ENCODE assay signal across 36 cellular contexts in genomic region chr18:52504589-52504988, GRCh38.
"Had no signal": no experiment of that assay in that cellular context is flagged by ENCODE, and none has a peak within 500 bp of the region (broad histone marks: within the 10 kb centered on the region; RNA-seq: fewer than 3 reads in every experiment).

No MANE protein-coding gene starts in this region.

- H3K27me3 Mint-ChIP-seq: activated B cell treated with CpG ODN at 0.5 μM for 24 hours; activated CD4-positive, alpha-beta memory T cell treated with anti-CD3 and anti-CD28 coated beads, Interleukin-2, amount 10 ng/mL, durations not matched to agents 7 days and 5 days; activated CD4-positive, alpha-beta T cell treated with anti-CD3 and anti-CD28 coated beads, Interleukin-2, amount 10 ng/mL, durations not matched to agents 7 days and 5 days; activated CD8-positive, alpha-beta memory T cell treated with anti-CD3 and anti-CD28 coated beads, Interleukin-2, amount 10 ng/mL, durations not matched to agents 7 days and 5 days; activated naive CD4-positive, alpha-beta T cell treated with anti-CD3 and anti-CD28 coated beads, Interleukin-2, amount 10 ng/mL, durations not matched to agents 7 days and 5 days; activated naive CD4-positive, alpha-beta T cell treated with anti-CD3 and anti-CD28 coated beads, Interleukin-2, amount 50 U/mL, for 24 hours; activated naive CD8-positive, alpha-beta T cell; activated naive CD8-positive, alpha-beta T cell treated with anti-CD3 and anti-CD28 coated beads, Interleukin-2, amount 10 ng/mL, durations not matched to agents 7 days and 5 days; activated naive CD8-positive, alpha-beta T cell treated with anti-CD3 and anti-CD28 coated beads, Interleukin-2, amount 50 U/mL, for 24 hours; activated T-cell treated with anti-CD3 and anti-CD28 coated beads, Interleukin-2, amount 50 U/mL, for 24 hours; central memory CD8-positive, alpha-beta T cell had no signal

- H3K36me3 Mint-ChIP-seq: activated CD8-positive, alpha-beta memory T cell treated with anti-CD3 and anti-CD28 coated beads, Interleukin-2, amount 10 ng/mL, durations not matched to agents 7 days and 5 days; activated naive CD4-positive, alpha-beta T cell treated with anti-CD3 and anti-CD28 coated beads, Interleukin-2, amount 10 ng/mL, durations not matched to agents 7 days and 5 days; activated naive CD4-positive, alpha-beta T cell treated with anti-CD3 and anti-CD28 coated beads, Interleukin-2, amount 50 U/mL, for 24 hours; activated naive CD8-positive, alpha-beta T cell; activated naive CD8-positive, alpha-beta T cell treated with anti-CD3 and anti-CD28 coated beads, Interleukin-2, amount 10 ng/mL, durations not matched to agents 7 days and 5 days; brain had no signal

- H3K9me3 Mint-ChIP-seq: activated naive CD4-positive, alpha-beta T cell treated with anti-CD3 and anti-CD28 coated beads, Interleukin-2, amount 10 ng/mL, durations not matched to agents 7 days and 5 days; activated naive CD4-positive, alpha-beta T cell treated with anti-CD3 and anti-CD28 coated beads, Interleukin-2, amount 50 U/mL, for 24 hours; activated naive CD8-positive, alpha-beta T cell treated with anti-CD3 and anti-CD28 coated beads, Interleukin-2, amount 50 U/mL, for 24 hours; brain had no signal

- H3K4me3 ChIP-seq: ascending aorta, cardiac muscle cell had no signal

- FAIRE-seq: bronchial epithelial cell, TTC549 had no signal

- DNase-seq: activated B cell treated with CpG ODN at 0.5 μM for 24 hours; activated CD4-positive, alpha-beta memory T cell treated with anti-CD3 and anti-CD28 coated beads, Interleukin-2, amount 10 ng/mL, durations not matched to agents 7 days and 5 days; activated CD4-positive, alpha-beta T cell treated with anti-CD3 and anti-CD28 coated beads for 4 hours; activated CD4-positive, alpha-beta T cell treated with anti-CD3 and anti-CD28 coated beads, Interleukin-2, amount 10 ng/mL, durations not matched to agents 7 days and 5 days; activated CD4-positive, alpha-beta T cell treated with anti-CD3 and anti-CD28 coated beads, Interleukin-2, amount 50 U/mL, for 48 hours; activated CD4-positive, CD25-positive, alpha-beta regulatory T cell treated with anti-CD3 and anti-CD28 coated beads, Interleukin-2, amount 50 U/mL, for 72 hours; activated CD8-positive, alpha-beta memory T cell treated with anti-CD3 and anti-CD28 coated beads for 24 hours; activated CD8-positive, alpha-beta memory T cell treated with anti-CD3 and anti-CD28 coated beads, Interleukin-2, amount 10 ng/mL, durations not matched to agents 7 days and 5 days; activated CD8-positive, alpha-beta memory T cell treated with anti-CD3 and anti-CD28 coated beads, Interleukin-2, amount 50 U/mL, for 48 hours; activated CD8-positive, alpha-beta T cell treated with anti-CD3 and anti-CD28 coated beads, Interleukin-2, amount 10 ng/mL, durations not matched to agents 7 days and 5 days; activated effector memory CD4-positive, alpha-beta T cell treated with Interleukin-2 at 50 U/mL for 16 hours; activated gamma-delta T cell; activated naive CD4-positive, alpha-beta T cell treated with anti-CD3 and anti-CD28 coated beads, Interleukin-2, amount 10 ng/mL, durations not matched to agents 7 days and 5 days; activated naive CD4-positive, alpha-beta T cell treated with Interleukin-2 at 50 U/mL for 16 hours; activated naive CD8-positive, alpha-beta T cell treated with anti-CD3 and anti-CD28 coated beads, Interleukin-2, amount 10 ng/mL, durations not matched to agents 7 days and 5 days; activated naive CD8-positive, alpha-beta T cell treated with anti-CD3 and anti-CD28 coated beads, Interleukin-2, amount 50 U/mL, for 24 hours; activated T-cell treated with anti-CD3 and anti-CD28 coated beads, Interleukin-2, amount 50 U/mL, for 24 hours; activated T-cell treated with anti-CD3 and anti-CD28 coated beads, Interleukin-2, amount 50 U/mL, for 48 hours; amygdala; anterior cingulate cortex; cerebellar nuclear complex; T-helper 1 cell; T-helper 2 cell; T-helper 9 cell; WERI-Rb-1 had no signal

- H3K27me3 ChIP-seq: ascending aorta, cardiac muscle cell had no signal

- ATAC-seq: activated CD8-positive, alpha-beta memory T cell treated with anti-CD3 and anti-CD28 coated beads, Interleukin-2, amount 10 ng/mL, durations not matched to agents 7 days and 5 days; activated CD8-positive, alpha-beta T cell treated with anti-CD3 and anti-CD28 coated beads, Interleukin-2, amount 10 ng/mL, durations not matched to agents 7 days and 5 days; activated naive CD8-positive, alpha-beta T cell treated with anti-CD3 and anti-CD28 coated beads, Interleukin-2, amount 50 U/mL, for 24 hours had no signal

- H3K9me3 ChIP-seq: ascending aorta had no signal

- H3K36me3 ChIP-seq: ascending aorta, cardiac muscle cell, WERI-Rb-1 had no signal

- H3K4me3 Mint-ChIP-seq: activated B cell treated with CpG ODN at 0.5 μM for 24 hours; activated CD4-positive, alpha-beta memory T cell treated with anti-CD3 and anti-CD28 coated beads, Interleukin-2, amount 10 ng/mL, durations not matched to agents 7 days and 5 days; activated CD4-positive, alpha-beta T cell treated with anti-CD3 and anti-CD28 coated beads, Interleukin-2, amount 10 ng/mL, durations not matched to agents 7 days and 5 days; activated CD8-positive, alpha-beta memory T cell treated with anti-CD3 and anti-CD28 coated beads, Interleukin-2, amount 10 ng/mL, durations not matched to agents 7 days and 5 days; activated CD8-positive, alpha-beta T cell treated with anti-CD3 and anti-CD28 coated beads, Interleukin-2, amount 10 ng/mL, durations not matched to agents 7 days and 5 days; activated naive CD4-positive, alpha-beta T cell treated with anti-CD3 and anti-CD28 coated beads, Interleukin-2, amount 10 ng/mL, durations not matched to agents 7 days and 5 days; activated naive CD4-positive, alpha-beta T cell treated with anti-CD3 and anti-CD28 coated beads, Interleukin-2, amount 50 U/mL, for 24 hours; activated naive CD8-positive, alpha-beta T cell; activated naive CD8-positive, alpha-beta T cell treated with anti-CD3 and anti-CD28 coated beads, Interleukin-2, amount 10 ng/mL, durations not matched to agents 7 days and 5 days; activated naive CD8-positive, alpha-beta T cell treated with anti-CD3 and anti-CD28 coated beads, Interleukin-2, amount 50 U/mL, for 24 hours; activated T-cell treated with anti-CD3 and anti-CD28 coated beads, Interleukin-2, amount 50 U/mL, for 24 hours; brain; central memory CD8-positive, alpha-beta T cell; T-helper 1 cell treated with Interleukin-12 subunit alpha and Interleukin-12 subunit beta and Interleukin-4 antibody, amounts not matched to agents 30 μg/mL and 1 μg/mL, for 36 hours; T-helper 2 cell treated with Interferon-gamma antibody and Interleukin-4, amounts not matched to agents 5 μg/mL and 100 μg/mL, for 36 hours had no signal

- H3K27ac ChIP-seq: ascending aorta, cardiac muscle cell, WERI-Rb-1 had no signal

- H3K4me1 ChIP-seq: ascending aorta had no signal

- H3K4me1 Mint-ChIP-seq: activated B cell treated with CpG ODN at 0.5 μM for 24 hours; activated CD4-positive, alpha-beta memory T cell treated with anti-CD3 and anti-CD28 coated beads, Interleukin-2, amount 10 ng/mL, durations not matched to agents 7 days and 5 days; activated CD4-positive, alpha-beta T cell treated with anti-CD3 and anti-CD28 coated beads, Interleukin-2, amount 10 ng/mL, durations not matched to agents 7 days and 5 days; activated CD8-positive, alpha-beta memory T cell treated with anti-CD3 and anti-CD28 coated beads, Interleukin-2, amount 10 ng/mL, durations not matched to agents 7 days and 5 days; activated naive CD4-positive, alpha-beta T cell treated with anti-CD3 and anti-CD28 coated beads, Interleukin-2, amount 10 ng/mL, durations not matched to agents 7 days and 5 days; activated naive CD4-positive, alpha-beta T cell treated with anti-CD3 and anti-CD28 coated beads, Interleukin-2, amount 50 U/mL, for 24 hours; activated naive CD8-positive, alpha-beta T cell treated with anti-CD3 and anti-CD28 coated beads, Interleukin-2, amount 10 ng/mL, durations not matched to agents 7 days and 5 days; activated naive CD8-positive, alpha-beta T cell treated with anti-CD3 and anti-CD28 coated beads, Interleukin-2, amount 50 U/mL, for 24 hours; central memory CD8-positive, alpha-beta T cell had no signal

- H3K27ac Mint-ChIP-seq: activated B cell treated with CpG ODN at 0.5 μM for 24 hours; activated CD4-positive, alpha-beta memory T cell treated with anti-CD3 and anti-CD28 coated beads, Interleukin-2, amount 10 ng/mL, durations not matched to agents 7 days and 5 days; activated CD4-positive, alpha-beta T cell treated with anti-CD3 and anti-CD28 coated beads, Interleukin-2, amount 10 ng/mL, durations not matched to agents 7 days and 5 days; activated CD8-positive, alpha-beta memory T cell treated with anti-CD3 and anti-CD28 coated beads, Interleukin-2, amount 10 ng/mL, durations not matched to agents 7 days and 5 days; activated CD8-positive, alpha-beta T cell treated with anti-CD3 and anti-CD28 coated beads, Interleukin-2, amount 10 ng/mL, durations not matched to agents 7 days and 5 days; activated naive CD4-positive, alpha-beta T cell treated with anti-CD3 and anti-CD28 coated beads, Interleukin-2, amount 10 ng/mL, durations not matched to agents 7 days and 5 days; activated naive CD4-positive, alpha-beta T cell treated with anti-CD3 and anti-CD28 coated beads, Interleukin-2, amount 50 U/mL, for 24 hours; activated naive CD8-positive, alpha-beta T cell; activated naive CD8-positive, alpha-beta T cell treated with anti-CD3 and anti-CD28 coated beads, Interleukin-2, amount 10 ng/mL, durations not matched to agents 7 days and 5 days; activated naive CD8-positive, alpha-beta T cell treated with anti-CD3 and anti-CD28 coated beads, Interleukin-2, amount 50 U/mL, for 24 hours; activated T-cell treated with anti-CD3 and anti-CD28 coated beads, Interleukin-2, amount 50 U/mL, for 24 hours; activated T-helper 2 cell treated with anti-CD3 and anti-CD28 coated beads, Interferon-gamma antibody, Interleukin-2, Interleukin-4, amounts not matched to agents 10 μg/mL and 5 μg/mL and 100 μg/mL, durations not matched to agents 14 hours and 24 hours and 36 hours; brain; T-helper 1 cell treated with Interleukin-12 subunit alpha and Interleukin-12 subunit beta and Interleukin-4 antibody, amounts not matched to agents 30 μg/mL and 1 μg/mL, for 36 hours; T-helper 2 cell treated with Interferon-gamma antibody and Interleukin-4, amounts not matched to agents 5 μg/mL and 100 μg/mL, for 36 hours had no signal
